In the genomic region with DNA sequence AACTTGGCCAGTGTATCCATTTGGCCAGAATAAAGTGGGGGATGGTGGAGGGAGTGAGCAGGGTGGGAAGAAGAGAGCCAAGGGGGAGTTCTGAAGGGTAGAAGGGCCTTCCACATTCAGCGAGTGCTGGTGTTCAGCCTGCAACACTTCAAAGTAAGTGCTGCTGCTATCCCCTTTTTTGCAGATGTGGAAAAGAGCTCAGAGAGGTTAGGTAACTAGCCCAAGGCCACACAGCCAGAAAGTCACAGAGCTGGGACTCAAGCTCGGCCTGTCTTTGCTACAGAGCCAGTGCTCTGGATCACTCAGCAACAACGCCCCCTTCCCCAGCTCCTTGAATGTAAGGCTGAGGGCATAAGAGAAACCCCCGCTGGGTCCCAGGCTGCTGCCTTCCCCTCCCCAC, we compare ENCODE assay signal across 24 cellular contexts. TPM values are rescaled to one million over a fixed set of nuclear protein-coding genes. Genes with fewer than 3 reads are reported as not detected.
"Had no signal": no experiment of that assay in that cellular context is flagged by ENCODE, and none has a peak within 500 bp of the region (broad histone marks: within the 10 kb centered on the region; RNA-seq: fewer than 3 reads in every experiment).

No MANE protein-coding gene starts in this region.

- H3K27ac Mint-ChIP-seq: dendritic cell treated with granulocyte-macrophage colony-stimulating factor and Interleukin-4, amounts not matched to agents 40 ng/mL and 50 ng/mL, for 4 days; memory B cell; mesothelial cell of epicardium; natural killer cell; stimulated activated memory B cell treated with anti-CD40 and anti-IgM and Interleukin-4, amounts not matched to agents 10 μg/mL and 1 μg/mL and 100 μg/mL, for 72 hours had no signal

- DNase-seq: erythroblast; foreskin keratinocyte; kidney; left cardiac atrium; left ventricle myocardium inferior; lower lobe of right lung; natural killer cell; occipital lobe; retina; spleen; stimulated activated CD4-positive, alpha-beta T cell treated with anti-CD3 and anti-CD28 coated beads, Interleukin-15, amount 100 ng/mL, for 24 hours; stimulated activated CD4-positive, alpha-beta T cell treated with anti-CD3 and anti-CD28 coated beads, Interleukin-1b, Interleukin-23, amount 100 ng/mL, for 48 hours; stimulated activated CD4-positive, alpha-beta T cell treated with anti-CD3 and anti-CD28 coated beads, Interleukin-4, amount 100 ng/mL, for 24 hours; stimulated activated naive CD8-positive, alpha-beta T cell treated with anti-CD3 and anti-CD28 coated beads, Interleukin-15, amount 100 ng/mL, for 72 hours; testis had no signal

- H3K9me3 Mint-ChIP-seq: dendritic cell treated with granulocyte-macrophage colony-stimulating factor and Interleukin-4, amounts not matched to agents 40 ng/mL and 50 ng/mL, for 4 days; memory B cell; mesothelial cell of epicardium; natural killer cell; neural crest cell; stimulated activated memory B cell treated with anti-CD40 and anti-IgM and Interleukin-4, amounts not matched to agents 10 μg/mL and 1 μg/mL and 100 μg/mL, for 72 hours; stimulated activated naive CD8-positive, alpha-beta T cell treated with anti-CD3 and anti-CD28 coated beads, Interleukin-15, amount 100 ng/mL, for 72 hours had no signal

- H3K36me3 Mint-ChIP-seq: memory B cell; mesothelial cell of epicardium; natural killer cell; stimulated activated memory B cell treated with anti-CD40 and anti-IgM and Interleukin-4, amounts not matched to agents 10 μg/mL and 1 μg/mL and 100 μg/mL, for 72 hours had no signal

- ATAC-seq: foreskin keratinocyte; left cardiac atrium; lower lobe of right lung; natural killer cell; sciatic nerve; stimulated activated memory B cell treated with anti-CD40 and anti-IgM and Interleukin-4, amounts not matched to agents 10 μg/mL and 1 μg/mL and 100 μg/mL, for 72 hours; stimulated activated naive CD8-positive, alpha-beta T cell treated with anti-CD3 and anti-CD28 coated beads, Interleukin-15, amount 100 ng/mL, for 72 hours had no signal

- H3K4me3 Mint-ChIP-seq: dendritic cell treated with granulocyte-macrophage colony-stimulating factor and Interleukin-4, amounts not matched to agents 40 ng/mL and 50 ng/mL, for 4 days; memory B cell; mesothelial cell of epicardium; natural killer cell; neural crest cell; stimulated activated memory B cell treated with anti-CD40 and anti-IgM and Interleukin-4, amounts not matched to agents 10 μg/mL and 1 μg/mL and 100 μg/mL, for 72 hours; stimulated activated naive CD8-positive, alpha-beta T cell treated with anti-CD3 and anti-CD28 coated beads, Interleukin-15, amount 100 ng/mL, for 72 hours had no signal

RNA-seq across cellular contexts. Expression of a gene that starts 5.2 kb away (rescaled TPM):
- total RNA-seq: natural killer cell, occipital lobe had no signal

RNA-seq across cellular contexts. Expression of a gene that starts 28.6 kb away (rescaled TPM):
- total RNA-seq: endothelial cell of umbilical vein, lower lobe of right lung, myocyte, natural killer cell, skeletal muscle tissue, spleen had no signal
